Comparison of ENCODE assay signal across 1 cellular context in genomic region chr6:134063121-134063965, GRCh38.
TF ChIP-seq lines count a peak whose summit lies in the region.

No MANE protein-coding gene starts in this region.

TF ChIP-seq in GM23338, 12 proteins besides CTCF, POLR2A, EP300 and RAD21:
- TF ChIP-seq, protein P1, sequence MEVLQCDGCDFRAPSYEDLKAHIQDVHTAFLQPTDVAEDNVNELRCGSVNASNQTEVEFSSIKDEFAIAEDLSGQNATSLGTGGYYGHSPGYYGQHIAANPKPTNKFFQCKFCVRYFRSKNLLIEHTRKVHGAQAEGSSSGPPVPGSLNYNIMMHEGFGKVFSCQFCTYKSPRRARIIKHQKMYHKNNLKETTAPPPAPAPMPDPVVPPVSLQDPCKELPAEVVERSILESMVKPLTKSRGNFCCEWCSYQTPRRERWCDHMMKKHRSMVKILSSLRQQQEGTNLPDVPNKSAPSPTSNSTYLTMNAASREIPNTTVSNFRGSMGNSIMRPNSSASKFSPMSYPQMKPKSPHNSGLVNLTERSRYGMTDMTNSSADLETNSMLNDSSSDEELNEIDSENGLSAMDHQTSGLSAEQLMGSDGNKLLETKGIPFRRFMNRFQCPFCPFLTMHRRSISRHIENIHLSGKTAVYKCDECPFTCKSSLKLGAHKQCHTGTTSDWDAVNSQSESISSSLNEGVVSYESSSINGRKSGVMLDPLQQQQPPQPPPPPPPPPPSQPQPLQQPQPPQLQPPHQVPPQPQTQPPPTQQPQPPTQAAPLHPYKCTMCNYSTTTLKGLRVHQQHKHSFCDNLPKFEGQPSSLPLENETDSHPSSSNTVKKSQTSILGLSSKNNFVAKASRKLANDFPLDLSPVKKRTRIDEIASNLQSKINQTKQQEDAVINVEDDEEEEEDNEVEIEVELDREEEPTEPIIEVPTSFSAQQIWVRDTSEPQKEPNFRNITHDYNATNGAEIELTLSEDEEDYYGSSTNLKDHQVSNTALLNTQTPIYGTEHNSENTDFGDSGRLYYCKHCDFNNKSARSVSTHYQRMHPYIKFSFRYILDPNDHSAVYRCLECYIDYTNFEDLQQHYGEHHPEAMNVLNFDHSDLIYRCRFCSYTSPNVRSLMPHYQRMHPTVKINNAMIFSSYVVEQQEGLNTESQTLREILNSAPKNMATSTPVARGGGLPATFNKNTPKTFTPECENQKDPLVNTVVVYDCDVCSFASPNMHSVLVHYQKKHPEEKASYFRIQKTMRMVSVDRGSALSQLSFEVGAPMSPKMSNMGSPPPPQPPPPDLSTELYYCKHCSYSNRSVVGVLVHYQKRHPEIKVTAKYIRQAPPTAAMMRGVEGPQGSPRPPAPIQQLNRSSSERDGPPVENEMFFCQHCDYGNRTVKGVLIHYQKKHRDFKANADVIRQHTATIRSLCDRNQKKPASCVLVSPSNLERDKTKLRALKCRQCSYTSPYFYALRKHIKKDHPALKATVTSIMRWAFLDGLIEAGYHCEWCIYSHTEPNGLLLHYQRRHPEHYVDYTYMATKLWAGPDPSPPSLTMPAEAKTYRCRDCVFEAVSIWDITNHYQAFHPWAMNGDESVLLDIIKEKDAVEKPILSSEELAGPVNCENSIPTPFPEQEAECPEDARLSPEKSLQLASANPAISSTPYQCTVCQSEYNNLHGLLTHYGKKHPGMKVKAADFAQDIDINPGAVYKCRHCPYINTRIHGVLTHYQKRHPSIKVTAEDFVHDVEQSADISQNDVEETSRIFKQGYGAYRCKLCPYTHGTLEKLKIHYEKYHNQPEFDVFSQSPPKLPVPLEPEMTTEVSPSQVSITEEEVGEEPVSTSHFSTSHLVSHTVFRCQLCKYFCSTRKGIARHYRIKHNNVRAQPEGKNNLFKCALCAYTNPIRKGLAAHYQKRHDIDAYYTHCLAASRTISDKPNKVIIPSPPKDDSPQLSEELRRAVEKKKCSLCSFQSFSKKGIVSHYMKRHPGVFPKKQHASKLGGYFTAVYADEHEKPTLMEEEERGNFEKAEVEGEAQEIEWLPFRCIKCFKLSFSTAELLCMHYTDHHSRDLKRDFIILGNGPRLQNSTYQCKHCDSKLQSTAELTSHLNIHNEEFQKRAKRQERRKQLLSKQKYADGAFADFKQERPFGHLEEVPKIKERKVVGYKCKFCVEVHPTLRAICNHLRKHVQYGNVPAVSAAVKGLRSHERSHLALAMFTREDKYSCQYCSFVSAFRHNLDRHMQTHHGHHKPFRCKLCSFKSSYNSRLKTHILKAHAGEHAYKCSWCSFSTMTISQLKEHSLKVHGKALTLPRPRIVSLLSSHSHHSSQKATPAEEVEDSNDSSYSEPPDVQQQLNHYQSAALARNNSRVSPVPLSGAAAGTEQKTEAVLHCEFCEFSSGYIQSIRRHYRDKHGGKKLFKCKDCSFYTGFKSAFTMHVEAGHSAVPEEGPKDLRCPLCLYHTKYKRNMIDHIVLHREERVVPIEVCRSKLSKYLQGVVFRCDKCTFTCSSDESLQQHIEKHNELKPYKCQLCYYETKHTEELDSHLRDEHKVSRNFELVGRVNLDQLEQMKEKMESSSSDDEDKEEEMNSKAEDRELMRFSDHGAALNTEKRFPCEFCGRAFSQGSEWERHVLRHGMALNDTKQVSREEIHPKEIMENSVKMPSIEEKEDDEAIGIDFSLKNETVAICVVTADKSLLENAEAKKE (CRISPR knock-in tag; IDR thresholded peaks at IDR 0.05): peak; percentile 47; the same call in 1 of the 2 replicates
- no peak for TF ChIP-seq ETS1 (IDR thresholded peaks at IDR 0.05)
- no peak for TF ChIP-seq NANOG (IDR thresholded peaks at IDR 0.05; ENCODE audit: borderline replicate concordance)
- no peak for TF ChIP-seq POLR2AphosphoS5 (IDR thresholded peaks at IDR 0.05; ENCODE audit: low read depth)
- no peak for TF ChIP-seq REST (IDR thresholded peaks at IDR 0.05; ENCODE audit: unreplicated experiment)
